ENCODE assay signal across 9 cellular contexts in genomic region chr12:69966409-69966808, GRCh38.
A peak's percentile ranks its signal among the peaks of the same experiment; 100 is the strongest.
DNase-seq lines count a peak whose midpoint lies in the region; ATAC-seq and TF ChIP-seq lines count a peak whose summit lies in the region.
"Had no signal": no experiment of that assay in that cellular context is flagged by ENCODE, and none has a peak within 500 bp of the region (broad histone marks: within the 10 kb centered on the region; RNA-seq: fewer than 3 reads in every experiment).

No MANE protein-coding gene starts in this region.

- POLR2A ChIA-PET in AG04450 (lab: Yijun Ruan, JAX) = no interaction called here

- H3K14ac ChIP-seq in mesenchymal stem cell (ENCODE audit: low read length in 2 of 2) = no peak overlapping the region

- no peak overlapping the region for H2BK15ac ChIP-seq in mesenchymal stem cell (ENCODE audit: low read depth, poor library complexity, severe bottlenecking)

- H2AK5ac ChIP-seq in mesenchymal stem cell (ENCODE audit: low read length, severe bottlenecking) = no peak overlapping the region

- no peak overlapping the region for H4K8ac ChIP-seq in mesenchymal stem cell (ENCODE audit: low read length)

- H3K4me1 ChIP-seq in mesenchymal stem cell (ENCODE audit: control insufficient read depth, insufficient read depth, low read depth, low read length) = peaks cover 1% of the 10 kb centered on the region
- H3K4me1 ChIP-seq: parathyroid adenoma had no signal

- H3K4me2 ChIP-seq in mesenchymal stem cell (ENCODE audit: low read length, poor library complexity, severe bottlenecking) = no peak overlapping the region

- H3K36me3 ChIP-seq in MG63 (no peaks in the 10 kb centered on the region), mesenchymal stem cell (ENCODE audit: control insufficient read depth in 1 of 2, insufficient read depth in 2 of 2, low read depth in 1 of 2, low read length in 2 of 2) (no peaks in the 10 kb centered on the region)

- no peak overlapping the region for H2BK120ac ChIP-seq in mesenchymal stem cell (ENCODE audit: low read depth, low read length)

- in situ Hi-C loops in KBM-7 (cut with MboI; ENCODE audit: low pct_unique_long_range_greater_than_20kb, low sequenced_read_pairs) = no loop called here

- no peak overlapping the region for H3K4me3 ChIP-seq in AG04450 (ENCODE audit: low read depth, low read length)
- no peak overlapping the region for H3K4me3 ChIP-seq in MG63
- H3K4me3 ChIP-seq in epithelial cell of esophagus (ENCODE audit: low read length) = no peak overlapping the region
- peak overlapping the region in 1 of 2 experiments; percentile 3 for H3K4me3 ChIP-seq in mesenchymal stem cell (ENCODE audit: insufficient read depth in 1 of 2, low read depth in 1 of 2, low read length in 2 of 2)

- H3K27me3 ChIP-seq in AG04450 (ENCODE audit: control insufficient read depth, insufficient read depth, low read length) = no peaks in the 10 kb centered on the region
- no peaks in the 10 kb centered on the region for H3K27me3 ChIP-seq in MG63
- no peaks in the 10 kb centered on the region for H3K27me3 ChIP-seq in mesenchymal stem cell (ENCODE audit: control insufficient read depth in 1 of 2, insufficient read depth in 1 of 2, low read length in 2 of 2)

- ATAC-seq in GM19395 (IDR thresholded peaks at IDR 0.05; ENCODE audit: unreplicated experiment) = no peak

- H3K27ac ChIP-seq in AG04450 (ENCODE audit: low read depth, low read length) (peak overlapping the region; percentile 4), mesenchymal stem cell (ENCODE audit: low read length, poor library complexity, severe bottlenecking) (no peak overlapping the region)
- H3K27ac ChIP-seq: parathyroid adenoma had no signal

- H2BK5ac ChIP-seq in mesenchymal stem cell (ENCODE audit: low read depth, low read length, poor library complexity, severe bottlenecking) = no peak overlapping the region

- CTCF ChIA-PET in AG04450 (lab: Charles Lee) = no interaction called here

- no peak overlapping the region for H3K18ac ChIP-seq in mesenchymal stem cell (ENCODE audit: low read depth in 1 of 2, low read length in 2 of 2)

- DNase-seq in AG04450 (ENCODE audit: low read depth, low spot score) (no peak), MG63 (peak; percentile 64), epithelial cell of esophagus (ENCODE audit: low read depth) (peak; percentile 98), mesenchymal stem cell (peak; percentile 59), KBM-7 (no peak), AG08396 (ENCODE audit: low spot score) (no peak), NCI-H2171 (lab: John Stamatoyannopoulos, UW) (no peak)

- H2AFZ ChIP-seq in mesenchymal stem cell (ENCODE audit: low read depth, low read length) = no peak overlapping the region
- H2AFZ ChIP-seq: parathyroid adenoma had no signal

- H3K4ac ChIP-seq in mesenchymal stem cell (ENCODE audit: low read depth in 1 of 2, low read length in 2 of 2) = no peak overlapping the region

- H3K79me1 ChIP-seq in mesenchymal stem cell (replicated peaks; ENCODE audit: low read length, poor library complexity, severe bottlenecking) = no peaks in the 10 kb centered on the region

- no peak for TF ChIP-seq CTCF in AG04450 (IDR thresholded peaks at IDR 0.05; ENCODE audit: low read depth, low read length)
- TF ChIP-seq CTCF in epithelial cell of esophagus (IDR thresholded peaks at IDR 0.05; ENCODE audit: insufficient read depth, low read depth, low read length, missing control alignments) = no peak

- H3K9me3 ChIP-seq in AG04450 (ENCODE audit: control insufficient read depth, insufficient read depth, low read length) (no peaks in the 10 kb centered on the region), MG63 (no peaks in the 10 kb centered on the region), mesenchymal stem cell (ENCODE audit: control insufficient read depth, low read length) (no peaks in the 10 kb centered on the region)

- H3K9ac ChIP-seq in mesenchymal stem cell (ENCODE audit: low read length) = peak overlapping the region; percentile 71
- H3K9ac ChIP-seq: parathyroid adenoma had no signal

- no peak overlapping the region for H4K91ac ChIP-seq in mesenchymal stem cell (ENCODE audit: low read length)

- 0% methylated on average over 1 of the region's 1 CpG for WGBS in mesenchymal stem cell

- no peak overlapping the region for H2BK12ac ChIP-seq in mesenchymal stem cell (ENCODE audit: low read length in 2 of 2)

- H3K23ac ChIP-seq in mesenchymal stem cell (ENCODE audit: low read length in 2 of 2) = no peak overlapping the region

Comparison
In these comparisons a context has a peak if more than half of its experiments do, and no peak if none do; other contexts are left out.
1. DNase-seq: peak in MG63 (single experiment), epithelial cell of esophagus (single experiment) and mesenchymal stem cell (single experiment); none in AG04450 (single experiment), KBM-7 (single experiment), AG08396 (single experiment) and NCI-H2171 (single experiment).